8 cellular contexts compared by ENCODE assay signal in the genomic region with DNA sequence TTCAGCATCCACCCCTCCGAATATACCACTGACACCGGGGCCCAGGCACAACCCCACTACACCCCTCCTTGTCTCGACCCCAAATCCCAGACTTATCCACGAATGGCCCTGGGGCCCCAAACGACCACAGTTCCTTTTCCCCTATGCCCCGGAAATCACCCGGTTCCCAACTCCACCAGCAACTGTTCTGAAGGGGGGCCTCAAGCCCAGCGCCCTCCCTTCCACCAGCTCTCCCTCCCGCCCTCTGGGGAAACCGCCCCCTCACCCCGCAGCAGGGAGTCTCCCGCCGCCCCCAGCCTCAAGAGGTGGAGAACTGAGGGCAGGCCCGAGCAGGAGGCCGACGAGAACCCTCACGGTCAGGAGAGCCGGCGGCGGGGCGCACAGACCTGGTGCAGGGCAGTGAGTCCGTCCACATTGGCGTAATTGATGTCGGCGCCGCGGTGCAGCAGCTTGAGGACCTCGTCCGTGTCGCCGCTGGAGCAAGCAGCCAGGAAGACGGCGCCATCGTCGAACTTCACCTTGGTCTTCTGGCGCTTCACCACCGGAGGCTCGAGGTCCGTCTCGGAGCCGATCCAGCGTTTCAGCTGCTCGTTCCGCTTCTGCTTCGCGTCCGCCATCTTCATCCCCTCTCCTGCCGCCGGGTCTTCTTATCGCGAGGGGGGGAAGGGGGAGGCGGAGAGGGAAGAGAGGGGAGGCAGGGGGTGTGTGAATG. TPM values are rescaled to one million over a fixed set of nuclear protein-coding genes. Genes with fewer than 3 reads are reported as not detected.
DNase-seq lines count a peak whose midpoint lies in the region; ATAC-seq and TF ChIP-seq lines count a peak whose summit lies in the region.

No MANE protein-coding gene starts in this region.

- ATAC-seq in HG02759 (IDR thresholded peaks at IDR 0.05; ENCODE audit: unreplicated experiment): peak; percentile 22

- no peak for TF ChIP-seq CTCF in fibroblast of pulmonary artery (IDR thresholded peaks at IDR 0.05; ENCODE audit: low read length, missing control alignments)
- TF ChIP-seq CTCF in neural crest cell (conservative IDR thresholded peaks at IDR 0.05): no peak

- peak overlapping the region; percentile 99 for H3K27ac Mint-ChIP-seq in neural crest cell (ENCODE audit: unreplicated experiment)

- no peaks in the 10 kb centered on the region for H3K9me3 Mint-ChIP-seq in neural crest cell

- H3K27me3 Mint-ChIP-seq in neural crest cell (ENCODE audit: low read depth): no peaks in the 10 kb centered on the region

- no peaks in the 10 kb centered on the region for H3K36me3 Mint-ChIP-seq in neural crest cell (ENCODE audit: low read depth)

- peaks cover 41% of the 10 kb centered on the region for H3K4me1 Mint-ChIP-seq in neural crest cell

- H3K4me3 Mint-ChIP-seq in neural crest cell: peak overlapping the region; percentile 100

- DNase-seq in NCI-H748 (lab: John Stamatoyannopoulos, UW; ENCODE audit: unreplicated experiment) (peak; percentile 80), NCI-H748 treated with DMSO at 0.1 percent for 48 hours (lab: John Stamatoyannopoulos, UW) (no peak), NCI-H345 (lab: John Stamatoyannopoulos, UW) (peak; percentile 54), fibroblast of pulmonary artery (ENCODE audit: low read depth) (peak; percentile 31), neural crest cell (ENCODE audit: low read depth, low spot score) (peak; percentile 40)
- peak; percentile 67 to 69 for DNase-seq in activated T-cell treated with anti-CD3 and anti-CD28 coated beads, Interleukin-2, amount 50 U/mL, for 48 hours

- peak overlapping the region; percentile 86 for H3K27ac ChIP-seq in temporal lobe (ENCODE audit: low read depth, low read length)

- H3K4me3 ChIP-seq in fibroblast of pulmonary artery (replicated peaks; ENCODE audit: low read depth, low read length): peak overlapping the region; percentile 95

RNA-seq across cellular contexts. Expression of a gene that starts 0.4 kb away (rescaled TPM):
- total RNA-seq in neural crest cell: 65.7 and 72.3 TPM in 2 replicates
- total RNA-seq in temporal lobe: 151 TPM
